Comparison of ENCODE assay signal across 7 cellular contexts in the genomic region with DNA sequence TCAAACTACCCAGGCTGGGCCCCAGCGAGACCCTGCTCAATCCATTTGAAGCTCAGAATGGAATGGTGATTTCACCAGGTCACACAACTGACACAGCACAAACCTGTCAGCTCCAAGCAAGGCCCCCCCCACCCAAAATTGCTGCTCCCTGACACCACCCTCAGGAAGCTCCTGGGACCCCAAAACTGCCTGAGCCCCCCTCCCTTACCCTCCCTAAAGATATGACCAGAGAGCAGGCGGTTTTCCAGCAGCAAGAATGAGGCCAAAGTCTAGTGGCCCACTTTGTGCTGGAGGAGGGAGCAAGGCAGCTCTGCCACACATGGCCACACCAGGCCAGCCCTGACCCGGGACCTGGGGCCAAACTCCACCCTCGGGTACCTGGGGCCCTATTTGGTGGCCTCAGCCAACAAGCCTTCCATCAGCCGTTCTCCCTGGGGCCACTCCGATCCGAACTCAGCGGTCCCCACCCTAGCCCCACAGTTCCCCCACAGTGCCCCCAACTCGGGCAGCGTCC. TPM values are rescaled to one million over a fixed set of nuclear protein-coding genes. Genes with fewer than 3 reads are reported as not detected.
DNase-seq lines count a peak whose midpoint lies in the region; ATAC-seq and TF ChIP-seq lines count a peak whose summit lies in the region.
"Had no signal": no experiment of that assay in that cellular context is flagged by ENCODE, and none has a peak within 500 bp of the region (broad histone marks: within the 10 kb centered on the region; RNA-seq: fewer than 3 reads in every experiment).

No MANE protein-coding gene starts in this region.

- peak overlapping the region; percentile 81 to 90 (median 88) for H3K27ac ChIP-seq in upper lobe of left lung

- CTCF ChIA-PET in HEK293T (lab: Yijun Ruan, JAX): interaction anchor here (0.8 to 1.2 kb wide), 3 partner anchors 8 to 19 kb away, joined by 3 to 6 read pairs (median 3); no protein-coding TSS in a partner anchor

- H3K27ac Mint-ChIP-seq in activated naive CD8-positive, alpha-beta T cell: no peak overlapping the region
- no peak overlapping the region for H3K27ac Mint-ChIP-seq in activated naive CD8-positive, alpha-beta T cell treated with anti-CD3 and anti-CD28 coated beads, Interleukin-2, amount 50 U/mL, for 24 hours
- no peak overlapping the region for H3K27ac Mint-ChIP-seq in immature natural killer cell

- no peak for TF ChIP-seq EP300 in upper lobe of left lung (IDR thresholded peaks at IDR 0.05)

- no peak for DNase-seq in activated naive CD8-positive, alpha-beta T cell treated with anti-CD3 and anti-CD28 coated beads, Interleukin-2, amount 50 U/mL, for 24 hours
- DNase-seq in immature natural killer cell: no peak
- no peak for DNase-seq in upper lobe of left lung
- no peak for DNase-seq in HEK293T (ENCODE audit: extremely low spot score)
- no peak for DNase-seq in NCI-H187 (lab: John Stamatoyannopoulos, UW)
- DNase-seq: COR-L47 had no signal

- no peaks in the 10 kb centered on the region for H3K9me3 Mint-ChIP-seq in activated naive CD8-positive, alpha-beta T cell (ENCODE audit: low read depth)
- H3K9me3 Mint-ChIP-seq in activated naive CD8-positive, alpha-beta T cell treated with anti-CD3 and anti-CD28 coated beads, Interleukin-2, amount 50 U/mL, for 24 hours: no peaks in the 10 kb centered on the region
- no peaks in the 10 kb centered on the region for H3K9me3 Mint-ChIP-seq in immature natural killer cell

- TF ChIP-seq POLR2A in upper lobe of left lung (IDR thresholded peaks at IDR 0.05): no peak

- no peaks in the 10 kb centered on the region for H3K27me3 Mint-ChIP-seq in activated naive CD8-positive, alpha-beta T cell
- H3K27me3 Mint-ChIP-seq in activated naive CD8-positive, alpha-beta T cell treated with anti-CD3 and anti-CD28 coated beads, Interleukin-2, amount 50 U/mL, for 24 hours: peaks cover 4% of the 10 kb centered on the region
- peaks cover 2 to 8% (median 5%) of the 10 kb centered on the region in 3 donors for H3K27me3 Mint-ChIP-seq in immature natural killer cell (ENCODE audit: low read depth in 3 of 3)

- no peak for ATAC-seq in activated naive CD8-positive, alpha-beta T cell treated with anti-CD3 and anti-CD28 coated beads, Interleukin-2, amount 50 U/mL, for 24 hours
- ATAC-seq in upper lobe of left lung (ENCODE audit: low FRiP score in 2 of 2): no peak

- no peaks in the 10 kb centered on the region for H3K9me3 ChIP-seq in upper lobe of left lung

- peaks cover 0 to 9% (median 4%) of the 10 kb centered on the region in 4 donors for H3K36me3 ChIP-seq in upper lobe of left lung

- no peak for TF ChIP-seq CTCF in upper lobe of left lung (IDR thresholded peaks at IDR 0.05)

- 60 to 63% methylated on average over 7 to 10 of the region's 10 CpGs for WGBS in upper lobe of left lung, 2 donors

- POLR2A ChIA-PET in HEK293T (lab: Yijun Ruan, JAX): interaction anchor here (0.9 to 1.5 kb wide), 7 partner anchors 8 to 66 kb away, joined by 3 to 6 read pairs (median 4); partner anchors contain the start of genes DDA1 and USE1

- peak overlapping the region; percentile 42 for H3K4me3 Mint-ChIP-seq in activated naive CD8-positive, alpha-beta T cell
- no peak overlapping the region for H3K4me3 Mint-ChIP-seq in activated naive CD8-positive, alpha-beta T cell treated with anti-CD3 and anti-CD28 coated beads, Interleukin-2, amount 50 U/mL, for 24 hours
- H3K4me3 Mint-ChIP-seq in immature natural killer cell: peak overlapping the region in 4 of 5 donors; percentile 38 to 64 (median 54)

- H3K36me3 Mint-ChIP-seq in activated naive CD8-positive, alpha-beta T cell: no peaks in the 10 kb centered on the region
- no peaks in the 10 kb centered on the region for H3K36me3 Mint-ChIP-seq in activated naive CD8-positive, alpha-beta T cell treated with anti-CD3 and anti-CD28 coated beads, Interleukin-2, amount 50 U/mL, for 24 hours (ENCODE audit: low read depth)
- no peaks in the 10 kb centered on the region for H3K36me3 Mint-ChIP-seq in immature natural killer cell

- no peaks in the 10 kb centered on the region for H3K4me1 Mint-ChIP-seq in activated naive CD8-positive, alpha-beta T cell (ENCODE audit: low read depth)
- H3K4me1 Mint-ChIP-seq in activated naive CD8-positive, alpha-beta T cell treated with anti-CD3 and anti-CD28 coated beads, Interleukin-2, amount 50 U/mL, for 24 hours: peaks cover 12% of the 10 kb centered on the region
- H3K4me1 Mint-ChIP-seq in immature natural killer cell: peaks cover 0 to 10% of the 10 kb centered on the region in 2 donors

- H3K4me3 ChIP-seq in upper lobe of left lung: peak overlapping the region; percentile 92 to 97 (median 96)

- no peaks in the 10 kb centered on the region for H3K27me3 ChIP-seq in upper lobe of left lung

- H3K4me1 ChIP-seq in upper lobe of left lung: peaks cover 28 to 72% (median 52%) of the 10 kb centered on the region in 4 donors

TF ChIP-seq in HEK293T, 16 proteins besides CTCF, POLR2A, EP300 and RAD21:
- TF ChIP-seq FOXM1 (IDR thresholded peaks at IDR 0.05; ENCODE audit: borderline replicate concordance) (no peak), ZNF384 (IDR thresholded peaks at IDR 0.05) (no peak), L3MBTL2 (conservative IDR thresholded peaks at IDR 0.05) (no peak), FOXK2 (IDR thresholded peaks at IDR 0.05) (no peak), SUZ12 (IDR thresholded peaks at IDR 0.05) (no peak), TARDBP (IDR thresholded peaks at IDR 0.05) (no peak), BHLHE40 (IDR thresholded peaks at IDR 0.05; ENCODE audit: borderline replicate concordance) (no peak), SP1 (IDR thresholded peaks at IDR 0.05) (no peak), ARNT (IDR thresholded peaks at IDR 0.05) (no peak), LEF1 (IDR thresholded peaks at IDR 0.05; ENCODE audit: borderline replicate concordance) (no peak), ELF4 (IDR thresholded peaks at IDR 0.05) (no peak), CTBP1 (IDR thresholded peaks at IDR 0.05; ENCODE audit: borderline replicate concordance) (no peak), NFRKB (IDR thresholded peaks at IDR 0.05) (no peak), HDGF (IDR thresholded peaks at IDR 0.05; ENCODE audit: borderline replicate concordance) (no peak), FOXA1 (IDR thresholded peaks at IDR 0.05) (no peak)
- TF ChIP-seq, protein P1, sequence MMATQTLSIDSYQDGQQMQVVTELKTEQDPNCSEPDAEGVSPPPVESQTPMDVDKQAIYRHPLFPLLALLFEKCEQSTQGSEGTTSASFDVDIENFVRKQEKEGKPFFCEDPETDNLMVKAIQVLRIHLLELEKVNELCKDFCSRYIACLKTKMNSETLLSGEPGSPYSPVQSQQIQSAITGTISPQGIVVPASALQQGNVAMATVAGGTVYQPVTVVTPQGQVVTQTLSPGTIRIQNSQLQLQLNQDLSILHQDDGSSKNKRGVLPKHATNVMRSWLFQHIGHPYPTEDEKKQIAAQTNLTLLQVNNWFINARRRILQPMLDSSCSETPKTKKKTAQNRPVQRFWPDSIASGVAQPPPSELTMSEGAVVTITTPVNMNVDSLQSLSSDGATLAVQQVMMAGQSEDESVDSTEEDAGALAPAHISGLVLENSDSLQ (IDR thresholded peaks at IDR 0.05): no peak
TF ChIP-seq in HEK293T: peak in this region for 0.

RNA-seq across cellular contexts. Expression of gene NR2F6, which starts 2.3 kb away (rescaled TPM):
- polyA plus RNA-seq in immature natural killer cell: 1 to 10 TPM in 1 of 3 donors, under 1 TPM in 2; 0.67 to 1.4 (median 0.94) TPM
- 10 to 100 TPM; 55.5 to 86.8 (median 63.1) TPM for total RNA-seq in upper lobe of left lung

RNA-seq across cellular contexts. Expression of gene OCEL1, which starts 17.4 kb away (rescaled TPM):
- polyA plus RNA-seq in immature natural killer cell: 10 to 100 TPM; 31.4 to 51.3 (median 42.3) TPM
- total RNA-seq in upper lobe of left lung: 10 to 100 TPM; 12.3 to 37.7 (median 25.8) TPM

RNA-seq across cellular contexts. Expression of gene USHBP1, which starts 21.1 kb away (rescaled TPM):
- not detected for polyA plus RNA-seq in immature natural killer cell
- total RNA-seq in upper lobe of left lung: 10 to 100 TPM in 4 of 6 donors, 1 to 10 TPM in 2; 9.1 to 21.4 (median 10.7) TPM

RNA-seq across cellular contexts. Expression of gene BABAM1, which starts 23.8 kb away (rescaled TPM):
- polyA plus RNA-seq in immature natural killer cell: 100 to 1,000 TPM; 135 to 218 (median 141) TPM
- 10 to 100 TPM; 45.1 to 95.3 (median 82.3) TPM for total RNA-seq in upper lobe of left lung

RNA-seq across cellular contexts. Expression of gene USE1, which starts 28.2 kb away (rescaled TPM):
- polyA plus RNA-seq in immature natural killer cell: 10 to 100 TPM; 35.4 to 42.0 (median 38.8) TPM
- total RNA-seq in upper lobe of left lung: 10 to 100 TPM; 21.6 to 49.3 (median 23.9) TPM
